8 cellular contexts compared by ENCODE assay signal in the genomic region with DNA sequence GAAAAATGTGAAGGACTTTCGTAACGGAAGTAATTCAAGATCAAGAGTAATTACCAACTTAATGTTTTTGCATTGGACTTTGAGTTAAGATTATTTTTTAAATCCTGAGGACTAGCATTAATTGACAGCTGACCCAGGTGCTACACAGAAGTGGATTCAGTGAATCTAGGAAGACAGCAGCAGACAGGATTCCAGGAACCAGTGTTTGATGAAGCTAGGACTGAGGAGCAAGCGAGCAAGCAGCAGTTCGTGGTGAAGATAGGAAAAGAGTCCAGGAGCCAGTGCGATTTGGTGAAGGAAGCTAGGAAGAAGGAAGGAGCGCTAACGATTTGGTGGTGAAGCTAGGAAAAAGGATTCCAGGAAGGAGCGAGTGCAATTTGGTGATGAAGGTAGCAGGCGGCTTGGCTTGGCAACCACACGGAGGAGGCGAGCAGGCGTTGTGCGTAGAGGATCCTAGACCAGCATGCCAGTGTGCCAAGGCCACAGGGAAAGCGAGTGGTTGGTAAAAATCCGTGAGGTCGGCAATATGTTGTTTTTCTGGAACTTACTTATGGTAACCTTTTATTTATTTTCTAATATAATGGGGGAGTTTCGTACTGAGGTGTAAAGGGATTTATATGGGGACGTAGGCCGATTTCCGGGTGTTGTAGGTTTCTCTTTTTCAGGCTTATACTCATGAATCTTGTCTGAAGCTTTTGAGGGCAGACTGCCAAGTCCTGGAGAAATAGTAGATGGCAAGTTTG. TPM values are rescaled to one million over a fixed set of nuclear protein-coding genes. Genes with fewer than 3 reads are reported as not detected.
A peak's percentile ranks its signal among the peaks of the same experiment; 100 is the strongest.
DNase-seq lines count a peak whose midpoint lies in the region; ATAC-seq and TF ChIP-seq lines count a peak whose summit lies in the region.

No MANE protein-coding gene starts in this region.

- no peak for TF ChIP-seq EP300 in gastroesophageal sphincter (IDR thresholded peaks at IDR 0.05)

- TF ChIP-seq POLR2A in gastroesophageal sphincter (IDR thresholded peaks at IDR 0.05) = peak; percentile 66 to 84

- peak overlapping the region; percentile 74 to 97 for H3K4me3 ChIP-seq in gastroesophageal sphincter

- H3K27ac ChIP-seq in KOPT-K1 (ENCODE audit: low read depth, low read length, poor library complexity, severe bottlenecking) = peak overlapping the region; percentile 100
- H3K27ac ChIP-seq in gastroesophageal sphincter = peak overlapping the region; percentile 96 to 100 (median 98)

- DNase-seq in Caki2 (ENCODE audit: low read depth) (peak; percentile 54), retina (peak; percentile 81), GM13977 (ENCODE audit: low spot score) (no peak), D341Med (ENCODE audit: low spot score) (no peak)
- DNase-seq in activated CD4-positive, alpha-beta T cell treated with anti-CD3 and anti-CD28 coated beads for 1 hour = peak; percentile 37

- no peaks in the 10 kb centered on the region for H3K9me3 ChIP-seq in KOPT-K1 (ENCODE audit: insufficient read depth, low read length, poor library complexity, severe bottlenecking)
- H3K9me3 ChIP-seq in gastroesophageal sphincter = no peaks in the 10 kb centered on the region

- H3K36me3 ChIP-seq in KOPT-K1 (ENCODE audit: insufficient read depth, low read length) (peaks cover 58% of the 10 kb centered on the region), gastroesophageal sphincter (peaks cover 27 to 42% of the 10 kb centered on the region in 2 donors)

- WGBS in gastroesophageal sphincter (ENCODE audit: low coverage in 1 of 2), 2 donors = 0% methylated on average over 20 of the region's 20 CpGs

- in situ Hi-C loops in Caki2 (cut with HindIII; ENCODE audit: low pct_unique_long_range_greater_than_20kb, low sequenced_read_pairs) = no loop called here
- in situ Hi-C loops in GM13977 (cut with MboI; ENCODE audit: low pct_unique_long_range_greater_than_20kb, low sequenced_read_pairs, unreplicated experiment) = loop anchor here (5.0 kb wide), 1 partner anchor 68 kb away; no protein-coding TSS in a partner anchor

- H3K27me3 ChIP-seq in gastroesophageal sphincter = no peaks in the 10 kb centered on the region

- peak in 1 of 4 experiments; percentile 12 for TF ChIP-seq CTCF in gastroesophageal sphincter (IDR thresholded peaks at IDR 0.05)
- no peak for TF ChIP-seq CTCF in GM13977 (IDR thresholded peaks at IDR 0.05; ENCODE audit: extremely low read depth, insufficient read depth, missing control alignments)

- H3K4me1 ChIP-seq in gastroesophageal sphincter = peaks cover 2 to 30% (median 6%) of the 10 kb centered on the region in 3 donors

- ATAC-seq in gastroesophageal sphincter (no peak), GM18909 (IDR thresholded peaks at IDR 0.05; ENCODE audit: poor library complexity, unreplicated experiment) (no peak)

RNA-seq across cellular contexts. Expression of a gene that starts 1.6 kb away (rescaled TPM):
- total RNA-seq in Caki2 (2014; rRNA removed; shearing (Covaris generic); ENCODE audit: low replicate concordance) = 107 and 234 TPM in 2 replicates
- total RNA-seq in gastroesophageal sphincter = over 10,000 TPM in 2 of 4 donors, 1,000 to 10,000 TPM in 2; 2,194 to 20,520 (median 8,164) TPM

RNA-seq across cellular contexts. Expression of a gene that starts 24.4 kb away (rescaled TPM):
- 42.2 and 58.0 TPM in 2 replicates for total RNA-seq in Caki2 (2014; rRNA removed; shearing (Covaris generic); ENCODE audit: low replicate concordance)
- 10 to 100 TPM; 70.6 to 97.6 (median 89.2) TPM for total RNA-seq in gastroesophageal sphincter

RNA-seq across cellular contexts. Expression of a gene that starts 57.7 kb away (rescaled TPM):
- 74.6 and 77.7 TPM in 2 replicates for total RNA-seq in Caki2 (2014; rRNA removed; shearing (Covaris generic); ENCODE audit: low replicate concordance)
- 100 to 1,000 TPM in 3 of 4 donors, 10 to 100 TPM in 1; 90.6 to 173 (median 139) TPM for total RNA-seq in gastroesophageal sphincter

Comparison
In these comparisons a context has a peak if more than half of its experiments do, and no peak if none do; other contexts are left out.
1. DNase-seq: peak in Caki2 (single experiment), activated CD4-positive, alpha-beta T cell treated with anti-CD3 and anti-CD28 coated beads for 1 hour (single experiment) and retina (single experiment); none in GM13977 (single experiment) and D341Med (single experiment).